In genomic region chr1:222712253-222713090, GRCh38 we compare ENCODE assay signal across 8 cellular contexts. TPM values are rescaled to one million over a fixed set of nuclear protein-coding genes. Genes with fewer than 3 reads are reported as not detected.
DNase-seq lines count a peak whose midpoint lies in the region; ATAC-seq and TF ChIP-seq lines count a peak whose summit lies in the region.

AIDA (minus strand) TSS chr1:222712491; CDS start chr1:222712317, 174 bp downstream.
BROX (plus strand) TSS chr1:222712564; CDS start chr1:222715700, 3,136 bp downstream.

- ATAC-seq in GM21619 (IDR thresholded peaks at IDR 0.05; ENCODE audit: unreplicated experiment): peak; percentile 74

- no peak for TF ChIP-seq EP300 in Ishikawa (IDR thresholded peaks at IDR 0.05; ENCODE audit: borderline replicate concordance)

- DNase-seq in DMS114 treated with DMSO at 0.1 percent for 48 hours (lab: John Stamatoyannopoulos, UW; ENCODE audit: unreplicated experiment): peak; percentile 79
- peak; percentile 28 for DNase-seq in OCI-M2 (lab: John Stamatoyannopoulos, UW; ENCODE audit: unreplicated experiment)
- DNase-seq in activated T-cell treated with anti-CD3 and anti-CD28 coated beads for 4 hours: peak; percentile 98
- peak; percentile 90 for DNase-seq in epithelial cell of esophagus (ENCODE audit: low read depth)
- DNase-seq in mucosa of gallbladder (ENCODE audit: low spot score): peak; percentile 95
- DNase-seq in stimulated activated CD8-positive, alpha-beta memory T cell treated with anti-CD3 and anti-CD28 coated beads, Interleukin-4, amount 100 ng/mL, for 4 hours (ENCODE audit: low read depth in 2 of 2, low spot score in 1 of 2): peak; percentile 90 to 91

- TF ChIP-seq CTCF in epithelial cell of esophagus (IDR thresholded peaks at IDR 0.05; ENCODE audit: insufficient read depth, low read depth, low read length, missing control alignments): no peak

- H3K4me3 ChIP-seq in epithelial cell of esophagus (ENCODE audit: low read length): peak within 1 kb of the TSS; percentile 95

- TF ChIP-seq RAD21 in Ishikawa (IDR thresholded peaks at IDR 0.05; ENCODE audit: low read depth): no peak

TF ChIP-seq in Ishikawa, 13 proteins besides CTCF, POLR2A, EP300 and RAD21:
- TF ChIP-seq FOXM1 (IDR thresholded peaks at IDR 0.05; ENCODE audit: borderline replicate concordance, low read depth) (no peak), NFIC (IDR thresholded peaks at IDR 0.05) (no peak), TCF12 (IDR thresholded peaks at IDR 0.05; ENCODE audit: low read depth) (no peak; the same call in 1 of the 2 replicates), TEAD4 (IDR thresholded peaks at IDR 0.05) (no peak), YY1 (IDR thresholded peaks at IDR 0.05; ENCODE audit: low read depth) (peak; percentile 99), CREB1 (IDR thresholded peaks at IDR 0.05; ENCODE audit: low read depth) (no peak), ZBTB7A (IDR thresholded peaks at IDR 0.05; ENCODE audit: low read depth) (no peak), TAF1 (IDR thresholded peaks at IDR 0.05; ENCODE audit: low read depth) (no peak; the same call in 1 of the 2 replicates), EGR1 (IDR thresholded peaks at IDR 0.05) (peak; percentile 88), CEBPB (IDR thresholded peaks at IDR 0.05) (no peak)
- TF ChIP-seq, protein P1, sequence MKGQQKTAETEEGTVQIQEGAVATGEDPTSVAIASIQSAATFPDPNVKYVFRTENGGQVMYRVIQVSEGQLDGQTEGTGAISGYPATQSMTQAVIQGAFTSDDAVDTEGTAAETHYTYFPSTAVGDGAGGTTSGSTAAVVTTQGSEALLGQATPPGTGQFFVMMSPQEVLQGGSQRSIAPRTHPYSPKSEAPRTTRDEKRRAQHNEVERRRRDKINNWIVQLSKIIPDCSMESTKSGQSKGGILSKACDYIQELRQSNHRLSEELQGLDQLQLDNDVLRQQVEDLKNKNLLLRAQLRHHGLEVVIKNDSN (IDR thresholded peaks at IDR 0.05): peak; percentile 99
- TF ChIP-seq, protein P2, sequence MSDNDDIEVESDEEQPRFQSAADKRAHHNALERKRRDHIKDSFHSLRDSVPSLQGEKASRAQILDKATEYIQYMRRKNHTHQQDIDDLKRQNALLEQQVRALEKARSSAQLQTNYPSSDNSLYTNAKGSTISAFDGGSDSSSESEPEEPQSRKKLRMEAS (IDR thresholded peaks at IDR 0.05): peak; percentile 60
- TF ChIP-seq, protein P3, sequence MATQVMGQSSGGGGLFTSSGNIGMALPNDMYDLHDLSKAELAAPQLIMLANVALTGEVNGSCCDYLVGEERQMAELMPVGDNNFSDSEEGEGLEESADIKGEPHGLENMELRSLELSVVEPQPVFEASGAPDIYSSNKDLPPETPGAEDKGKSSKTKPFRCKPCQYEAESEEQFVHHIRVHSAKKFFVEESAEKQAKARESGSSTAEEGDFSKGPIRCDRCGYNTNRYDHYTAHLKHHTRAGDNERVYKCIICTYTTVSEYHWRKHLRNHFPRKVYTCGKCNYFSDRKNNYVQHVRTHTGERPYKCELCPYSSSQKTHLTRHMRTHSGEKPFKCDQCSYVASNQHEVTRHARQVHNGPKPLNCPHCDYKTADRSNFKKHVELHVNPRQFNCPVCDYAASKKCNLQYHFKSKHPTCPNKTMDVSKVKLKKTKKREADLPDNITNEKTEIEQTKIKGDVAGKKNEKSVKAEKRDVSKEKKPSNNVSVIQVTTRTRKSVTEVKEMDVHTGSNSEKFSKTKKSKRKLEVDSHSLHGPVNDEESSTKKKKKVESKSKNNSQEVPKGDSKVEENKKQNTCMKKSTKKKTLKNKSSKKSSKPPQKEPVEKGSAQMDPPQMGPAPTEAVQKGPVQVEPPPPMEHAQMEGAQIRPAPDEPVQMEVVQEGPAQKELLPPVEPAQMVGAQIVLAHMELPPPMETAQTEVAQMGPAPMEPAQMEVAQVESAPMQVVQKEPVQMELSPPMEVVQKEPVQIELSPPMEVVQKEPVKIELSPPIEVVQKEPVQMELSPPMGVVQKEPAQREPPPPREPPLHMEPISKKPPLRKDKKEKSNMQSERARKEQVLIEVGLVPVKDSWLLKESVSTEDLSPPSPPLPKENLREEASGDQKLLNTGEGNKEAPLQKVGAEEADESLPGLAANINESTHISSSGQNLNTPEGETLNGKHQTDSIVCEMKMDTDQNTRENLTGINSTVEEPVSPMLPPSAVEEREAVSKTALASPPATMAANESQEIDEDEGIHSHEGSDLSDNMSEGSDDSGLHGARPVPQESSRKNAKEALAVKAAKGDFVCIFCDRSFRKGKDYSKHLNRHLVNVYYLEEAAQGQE (IDR thresholded peaks at IDR 0.05; ENCODE audit: low read depth): no peak

RNA-seq across cellular contexts. Expression of gene AIDA, which starts in this region (rescaled TPM):
- 76.9 TPM for total RNA-seq in mucosa of gallbladder

RNA-seq across cellular contexts. Expression of gene BROX, which starts in this region (rescaled TPM):
- total RNA-seq in mucosa of gallbladder: 61.8 TPM

Comparison
In these comparisons a context has a peak if more than half of its experiments do, and no peak if none do; other contexts are left out.
1. Peak in every context shown above with its lines: DNase-seq, ATAC-seq and H3K4me3 ChIP-seq.
2. DNase-seq: peak in every context shown above with its lines; median percentile 98 in activated T-cell treated with anti-CD3 and anti-CD28 coated beads for 4 hours; 95 in mucosa of gallbladder; 90 in stimulated activated CD8-positive, alpha-beta memory T cell treated with anti-CD3 and anti-CD28 coated beads, Interleukin-4, amount 100 ng/mL, for 4 hours; 90 in epithelial cell of esophagus; 79 in DMS114 treated with DMSO at 0.1 percent for 48 hours; 28 in OCI-M2.